Comparison of ENCODE assay signal across 1 cellular context in genomic region chr18:31232779-31233424, GRCh38.
A peak's percentile ranks its signal among the peaks of the same experiment; 100 is the strongest.
TF ChIP-seq lines count a peak whose summit lies in the region.

No MANE protein-coding gene starts in this region.

TF ChIP-seq in HepG2, 621 proteins besides CTCF, POLR2A, EP300 and RAD21 (continued from another document and continues in another):
- no peak for TF ChIP-seq MAFK (conservative IDR thresholded peaks at IDR 0.05 in 1 of 2, IDR thresholded peaks at IDR 0.05 in 1 of 2; ENCODE audit: low read length in 2 of 2)
- TF ChIP-seq ZNF839 (CRISPR knock-in tag; IDR thresholded peaks at IDR 0.05; ENCODE audit: borderline replicate concordance): no peak
- TF ChIP-seq CBX1 (IDR thresholded peaks at IDR 0.05; ENCODE audit: low read depth): no peak
- TF ChIP-seq ZNF589 (CRISPR knock-in tag; conservative IDR thresholded peaks at IDR 0.05): no peak
- peak; percentile 68 for TF ChIP-seq DPF2 (CRISPR knock-in tag; IDR thresholded peaks at IDR 0.05; ENCODE audit: borderline replicate concordance, low read depth)
- TF ChIP-seq PRPF4 (IDR thresholded peaks at IDR 0.05; ENCODE audit: low read depth, low read length, poor library complexity, severe bottlenecking): no peak
- 0 out of 2 replicates have a peak, but pooled peaks have one; percentile 20 for TF ChIP-seq THAP11 (CRISPR knock-in tag; IDR thresholded peaks at IDR 0.05)
- peak; percentile 75 for TF ChIP-seq CEBPG (CRISPR knock-in tag; IDR thresholded peaks at IDR 0.05)
- peak; percentile 68 for TF ChIP-seq HDAC1 (CRISPR knock-in tag; IDR thresholded peaks at IDR 0.05)
- no peak for TF ChIP-seq E2F5 (CRISPR knock-in tag; conservative IDR thresholded peaks at IDR 0.05)
- 0 out of 2 replicates have a peak, but pooled peaks have one; percentile 32 for TF ChIP-seq POGZ (CRISPR knock-in tag; IDR thresholded peaks at IDR 0.05)
- 0 out of 2 replicates have a peak, but pooled peaks have one; percentile 46 for TF ChIP-seq MIXL1 (CRISPR knock-in tag; IDR thresholded peaks at IDR 0.05)
- TF ChIP-seq HBP1 (CRISPR knock-in tag; IDR thresholded peaks at IDR 0.05; ENCODE audit: low read depth): no peak; the same call in 1 of the 2 replicates
- no peak for TF ChIP-seq ZNF317 (CRISPR knock-in tag; IDR thresholded peaks at IDR 0.05)
- TF ChIP-seq ZGPAT (CRISPR knock-in tag; IDR thresholded peaks at IDR 0.05): peak; percentile 44; the same call in 1 of the 2 replicates
- no peak for TF ChIP-seq HMGA1 (CRISPR knock-in tag; conservative IDR thresholded peaks at IDR 0.05)
- no peak for TF ChIP-seq ETS1 (CRISPR knock-in tag; IDR thresholded peaks at IDR 0.05)
- TF ChIP-seq ZNF790 (CRISPR knock-in tag; IDR thresholded peaks at IDR 0.05; ENCODE audit: borderline replicate concordance): no peak
- TF ChIP-seq ZNF768 (CRISPR knock-in tag; IDR thresholded peaks at IDR 0.05): no peak
- TF ChIP-seq PRDM4 (CRISPR knock-in tag; IDR thresholded peaks at IDR 0.05; ENCODE audit: borderline replicate concordance): no peak
- TF ChIP-seq TAF1 (CRISPR knock-in tag; IDR thresholded peaks at IDR 0.05): no peak
- TF ChIP-seq SMARCE1 (IDR thresholded peaks at IDR 0.05; ENCODE audit: borderline replicate concordance): no peak
- no peak for TF ChIP-seq CCDC6 (CRISPR knock-in tag; IDR thresholded peaks at IDR 0.05)
- TF ChIP-seq SMARCC2 (IDR thresholded peaks at IDR 0.05): no peak
- 0 out of 2 replicates have a peak, but pooled peaks have one; percentile 12 for TF ChIP-seq ELF3 (CRISPR knock-in tag; IDR thresholded peaks at IDR 0.05)
- TF ChIP-seq MYC (CRISPR knock-in tag; IDR thresholded peaks at IDR 0.05; ENCODE audit: borderline replicate concordance): no peak
- TF ChIP-seq MXD1 (CRISPR knock-in tag; IDR thresholded peaks at IDR 0.05): no peak
- TF ChIP-seq NFE2L2 (IDR thresholded peaks at IDR 0.05; ENCODE audit: low read length): no peak
- TF ChIP-seq KDM2A (CRISPR knock-in tag; IDR thresholded peaks at IDR 0.05; ENCODE audit: borderline replicate concordance, low read depth): no peak
- TF ChIP-seq ZNF691 (CRISPR knock-in tag; IDR thresholded peaks at IDR 0.05; ENCODE audit: borderline replicate concordance, low read depth): peak; percentile 64; the same call in 1 of the 2 replicates
- TF ChIP-seq PHF21A (CRISPR knock-in tag; IDR thresholded peaks at IDR 0.05): peak; percentile 76; the same call in 1 of the 2 replicates
- TF ChIP-seq TCF7 (IDR thresholded peaks at IDR 0.05; ENCODE audit: low read depth): peak; percentile 28; the same call in 1 of the 2 replicates
- no peak for TF ChIP-seq MXI1 (IDR thresholded peaks at IDR 0.05; ENCODE audit: borderline replicate concordance, low read depth, low read length)
- 0 out of 2 replicates have a peak, but pooled peaks have one; percentile 38 for TF ChIP-seq BCL6 (CRISPR knock-in tag; IDR thresholded peaks at IDR 0.05)
- no peak for TF ChIP-seq PRMT3 (CRISPR knock-in tag; IDR thresholded peaks at IDR 0.05; ENCODE audit: borderline replicate concordance, low read depth)
- no peak for TF ChIP-seq WIZ (CRISPR knock-in tag; IDR thresholded peaks at IDR 0.05)
- TF ChIP-seq ZNF780A (CRISPR knock-in tag; IDR thresholded peaks at IDR 0.05): no peak
- no peak for TF ChIP-seq RBM22 (optimal IDR thresholded peaks at IDR 0.05; ENCODE audit: low read length)
- 0 out of 2 replicates have a peak, but pooled peaks have one; percentile 70 for TF ChIP-seq ZNF280D (CRISPR knock-in tag; IDR thresholded peaks at IDR 0.05)
- no peak for TF ChIP-seq ZNF788 (CRISPR knock-in tag; IDR thresholded peaks at IDR 0.05; ENCODE audit: borderline replicate concordance)
- no peak for TF ChIP-seq ZNF570 (CRISPR knock-in tag; IDR thresholded peaks at IDR 0.05; ENCODE audit: borderline replicate concordance)
- peak; percentile 63; the same call in 1 of the 2 replicates for TF ChIP-seq NCOR1 (IDR thresholded peaks at IDR 0.05; ENCODE audit: borderline replicate concordance, low read length)
- TF ChIP-seq PTBP1 (IDR thresholded peaks at IDR 0.05; ENCODE audit: low read depth, low read length, poor library complexity, severe bottlenecking): no peak
- TF ChIP-seq HHEX (CRISPR knock-in tag; IDR thresholded peaks at IDR 0.05): no peak
- no peak for TF ChIP-seq SMAD3 (CRISPR knock-in tag; IDR thresholded peaks at IDR 0.05)
- TF ChIP-seq UBTF (CRISPR knock-in tag; IDR thresholded peaks at IDR 0.05): 0 out of 2 replicates have a peak, but pooled peaks have one; percentile 21
- TF ChIP-seq SSRP1 (CRISPR knock-in tag; IDR thresholded peaks at IDR 0.05): no peak
- TF ChIP-seq ZNF17 (CRISPR knock-in tag; IDR thresholded peaks at IDR 0.05): no peak
- no peak for TF ChIP-seq ZNF800 (CRISPR knock-in tag; IDR thresholded peaks at IDR 0.05)
- no peak for TF ChIP-seq ZNF367 (CRISPR knock-in tag; IDR thresholded peaks at IDR 0.05; ENCODE audit: borderline replicate concordance)
- peak; percentile 76 for TF ChIP-seq ZMYM4 (CRISPR knock-in tag; IDR thresholded peaks at IDR 0.05)
